1 cellular context compared by ENCODE assay signal in genomic region chr19:5308471-5309437, GRCh38.
TF ChIP-seq lines count a peak whose summit lies in the region.

No MANE protein-coding gene starts in this region.

TF ChIP-seq in WTC11, 78 proteins besides CTCF, POLR2A, EP300 and RAD21 (continued from another document):
- TF ChIP-seq ZNF416 (CRISPR knock-in tag; IDR thresholded peaks at IDR 0.05) (peak; percentile 90; the same call in 1 of the 2 replicates), CDX4 (CRISPR knock-in tag; IDR thresholded peaks at IDR 0.05; ENCODE audit: borderline replicate concordance) (no peak), FOXP1 (CRISPR knock-in tag; IDR thresholded peaks at IDR 0.05; ENCODE audit: borderline replicate concordance) (no peak), ZBTB21 (CRISPR knock-in tag; IDR thresholded peaks at IDR 0.05; ENCODE audit: borderline replicate concordance) (no peak), OVOL2 (CRISPR knock-in tag; IDR thresholded peaks at IDR 0.05; ENCODE audit: borderline replicate concordance) (no peak), ZNF512 (CRISPR knock-in tag; IDR thresholded peaks at IDR 0.05; ENCODE audit: borderline replicate concordance) (no peak), ATF1 (CRISPR knock-in tag; IDR thresholded peaks at IDR 0.05) (no peak), ZNF425 (CRISPR knock-in tag; conservative IDR thresholded peaks at IDR 0.05) (no peak), MYBL2 (CRISPR knock-in tag; IDR thresholded peaks at IDR 0.05) (no peak), ZBTB43 (CRISPR knock-in tag; IDR thresholded peaks at IDR 0.05) (no peak), ZNF121 (CRISPR knock-in tag; IDR thresholded peaks at IDR 0.05) (no peak), TEAD1 (CRISPR knock-in tag; IDR thresholded peaks at IDR 0.05) (no peak), NFE2L1 (CRISPR knock-in tag; IDR thresholded peaks at IDR 0.05) (no peak), ZSCAN18 (CRISPR knock-in tag; IDR thresholded peaks at IDR 0.05) (no peak), NFATC4 (CRISPR knock-in tag; IDR thresholded peaks at IDR 0.05) (peak; percentile 95), AR (CRISPR knock-in tag; IDR thresholded peaks at IDR 0.05) (no peak; the same call in 1 of the 2 replicates), GABPB1 (CRISPR knock-in tag; IDR thresholded peaks at IDR 0.05) (no peak), SMAD3 (CRISPR knock-in tag; IDR thresholded peaks at IDR 0.05; ENCODE audit: borderline replicate concordance) (no peak), PREB (CRISPR knock-in tag; IDR thresholded peaks at IDR 0.05; ENCODE audit: borderline replicate concordance) (no peak), KAT7 (CRISPR knock-in tag; IDR thresholded peaks at IDR 0.05; ENCODE audit: borderline replicate concordance) (no peak), ZMAT4 (CRISPR knock-in tag; IDR thresholded peaks at IDR 0.05) (no peak), E2F5 (CRISPR knock-in tag; IDR thresholded peaks at IDR 0.05) (no peak), ZNF232 (CRISPR knock-in tag; IDR thresholded peaks at IDR 0.05) (no peak), MXD4 (CRISPR knock-in tag; IDR thresholded peaks at IDR 0.05; ENCODE audit: borderline replicate concordance) (no peak), ZNF263 (CRISPR knock-in tag; IDR thresholded peaks at IDR 0.05; ENCODE audit: low read depth) (no peak), IRF1 (CRISPR knock-in tag; IDR thresholded peaks at IDR 0.05) (no peak), NFYB (CRISPR knock-in tag; conservative IDR thresholded peaks at IDR 0.05; ENCODE audit: low read depth) (no peak), TP53 (CRISPR knock-in tag; IDR thresholded peaks at IDR 0.05) (no peak), ZNF317 (CRISPR knock-in tag; IDR thresholded peaks at IDR 0.05; ENCODE audit: borderline replicate concordance, low read depth) (no peak), ZNF423 (CRISPR knock-in tag; IDR thresholded peaks at IDR 0.05) (no peak), GTF2I (CRISPR knock-in tag; conservative IDR thresholded peaks at IDR 0.05) (no peak)
- TF ChIP-seq, protein P1, sequence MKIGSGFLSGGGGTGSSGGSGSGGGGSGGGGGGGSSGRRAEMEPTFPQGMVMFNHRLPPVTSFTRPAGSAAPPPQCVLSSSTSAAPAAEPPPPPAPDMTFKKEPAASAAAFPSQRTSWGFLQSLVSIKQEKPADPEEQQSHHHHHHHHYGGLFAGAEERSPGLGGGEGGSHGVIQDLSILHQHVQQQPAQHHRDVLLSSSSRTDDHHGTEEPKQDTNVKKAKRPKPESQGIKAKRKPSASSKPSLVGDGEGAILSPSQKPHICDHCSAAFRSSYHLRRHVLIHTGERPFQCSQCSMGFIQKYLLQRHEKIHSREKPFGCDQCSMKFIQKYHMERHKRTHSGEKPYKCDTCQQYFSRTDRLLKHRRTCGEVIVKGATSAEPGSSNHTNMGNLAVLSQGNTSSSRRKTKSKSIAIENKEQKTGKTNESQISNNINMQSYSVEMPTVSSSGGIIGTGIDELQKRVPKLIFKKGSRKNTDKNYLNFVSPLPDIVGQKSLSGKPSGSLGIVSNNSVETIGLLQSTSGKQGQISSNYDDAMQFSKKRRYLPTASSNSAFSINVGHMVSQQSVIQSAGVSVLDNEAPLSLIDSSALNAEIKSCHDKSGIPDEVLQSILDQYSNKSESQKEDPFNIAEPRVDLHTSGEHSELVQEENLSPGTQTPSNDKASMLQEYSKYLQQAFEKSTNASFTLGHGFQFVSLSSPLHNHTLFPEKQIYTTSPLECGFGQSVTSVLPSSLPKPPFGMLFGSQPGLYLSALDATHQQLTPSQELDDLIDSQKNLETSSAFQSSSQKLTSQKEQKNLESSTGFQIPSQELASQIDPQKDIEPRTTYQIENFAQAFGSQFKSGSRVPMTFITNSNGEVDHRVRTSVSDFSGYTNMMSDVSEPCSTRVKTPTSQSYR (CRISPR knock-in tag; IDR thresholded peaks at IDR 0.05): no peak
